8 cellular contexts compared by ENCODE assay signal in genomic region chr2:27016801-27017325, GRCh38. TPM values are rescaled to one million over a fixed set of nuclear protein-coding genes. Genes with fewer than 3 reads are reported as not detected.
DNase-seq lines count a peak whose midpoint lies in the region; ATAC-seq, FAIRE-seq and TF ChIP-seq lines count a peak whose summit lies in the region.

No MANE protein-coding gene starts in this region.

- DNase-seq in A549 (ENCODE audit: low read depth in 1 of 2, low spot score in 1 of 2) (peak; percentile 79 to 81), NCI-H2081 (lab: John Stamatoyannopoulos, UW) (peak; percentile 88 to 90), WTC11 (ENCODE audit: low spot score) (peak; percentile 83), dedifferentiated amniotic fluid mesenchymal stem cell (ENCODE audit: extremely low spot score) (peak; percentile 68), HepG2 (ENCODE audit: low spot score) (peak; percentile 76), sciatic nerve (ENCODE audit: low spot score) (no peak)
- DNase-seq in stimulated activated CD8-positive, alpha-beta memory T cell treated with anti-CD3 and anti-CD28 coated beads, Interleukin-4, amount 100 ng/mL, for 48 hours: peak; percentile 69

- CTCF ChIA-PET in A549 (lab: Yijun Ruan, JAX): interaction anchor here (0.6 to 12.2 kb wide), 60 partner anchors 9 to 1857 kb away, joined by 3 to 758 read pairs (median 5); partner anchors contain the start of genes AGBL5, DPYSL5, KHK and MAPRE3
- CTCF ChIA-PET in WTC11 (lab: Charles Lee): interaction anchor here (0.5 to 6.9 kb wide), 74 partner anchors 9 to 832 kb away, joined by 3 to 596 read pairs (median 6); partner anchors contain the start of genes AGBL5, DPYSL5, EMILIN1 and KHK
- CTCF ChIA-PET in HepG2 (lab: Yijun Ruan, JAX; ENCODE audit: low intra/inter-chr PET ratio, low total read pairs): interaction anchor here (0.7 to 5.5 kb wide), 3 partner anchors 52 to 170 kb away, joined by 3 to 91 read pairs (median 16); no protein-coding TSS in a partner anchor

- TF ChIP-seq RAD21 in A549 (conservative IDR thresholded peaks at IDR 0.05 in 1 of 2, IDR thresholded peaks at IDR 0.05 in 1 of 2) (peak; percentile 97 to 98), HepG2 (CRISPR knock-in tag; IDR thresholded peaks at IDR 0.05) (peak; percentile 86)

- H3K9me3 ChIP-seq in A549 (no peaks in the 10 kb centered on the region), HepG2 (ENCODE audit: low read length) (no peaks in the 10 kb centered on the region)

- H3K4me3 Mint-ChIP-seq in WTC11: no peak overlapping the region

- no peak overlapping the region for H3K9ac ChIP-seq in HepG2 (ENCODE audit: insufficient read depth, low read depth, low read length)

- H3K79me2 ChIP-seq in HepG2 (ENCODE audit: insufficient read depth, low read length): no peaks in the 10 kb centered on the region

- H3K4me1 Mint-ChIP-seq in WTC11: peaks cover 12% of the 10 kb centered on the region

- peaks cover 40% of the 10 kb centered on the region for H3K4me1 ChIP-seq in A549
- H3K4me1 ChIP-seq in HepG2 (ENCODE audit: insufficient read depth, low read length): peaks cover 48% of the 10 kb centered on the region

- H2AFZ ChIP-seq in HepG2 (ENCODE audit: low read length): no peak overlapping the region

- H3K27ac ChIP-seq in A549 (peak overlapping the region; percentile 77 to 86), HepG2 (ENCODE audit: extremely low read length, insufficient read depth, low read length) (no peak overlapping the region)

- no peak for TF ChIP-seq EP300 in A549 (IDR thresholded peaks at IDR 0.05)
- no peak for TF ChIP-seq EP300 in HepG2 (IDR thresholded peaks at IDR 0.05; ENCODE audit: low read depth in 2 of 2, low read length in 2 of 2)
- no peak for TF ChIP-seq EP300 in HepG2 (CRISPR knock-in tag; IDR thresholded peaks at IDR 0.05; ENCODE audit: borderline replicate concordance)

- H3K27ac Mint-ChIP-seq in WTC11: no peak overlapping the region

- TF ChIP-seq CTCF in A549 (IDR thresholded peaks at IDR 0.05) (peak; percentile 96), GM12874 (IDR thresholded peaks at IDR 0.05; ENCODE audit: insufficient read depth, low read depth, low read length) (peak; percentile 64), WTC11 (IDR thresholded peaks at IDR 0.05) (peak; percentile 71), HepG2 (CRISPR knock-in tag; IDR thresholded peaks at IDR 0.05) (peak; percentile 81)

- BruUV-seq in HepG2 (replicated peaks; lab: Mats Ljungman, UMichigan): no TSS peak

- no peak overlapping the region for H3K4me2 ChIP-seq in A549
- no peak overlapping the region for H3K4me2 ChIP-seq in HepG2 (ENCODE audit: low read depth, low read length)

- TF ChIP-seq POLR2A in A549 (IDR thresholded peaks at IDR 0.05; ENCODE audit: low read length) (no peak), HepG2 (IDR thresholded peaks at IDR 0.05; ENCODE audit: insufficient read depth in 1 of 2, low read depth in 2 of 2, low read length in 2 of 2) (no peak)

- no peak overlapping the region for H3K4me3 ChIP-seq in A549
- H3K4me3 ChIP-seq in HepG2 (replicated peaks in 1 of 3; ENCODE audit: insufficient read depth in 1 of 3, low read depth in 2 of 3, low read length in 3 of 3): no peak overlapping the region

- peak; percentile 54 to 77; a peak in 4 of 6 replicates for ATAC-seq in A549
- ATAC-seq in WTC11: peak; percentile 92
- peak; percentile 42 for ATAC-seq in HepG2
- no peak for ATAC-seq in sciatic nerve

- intact Hi-C loops in HepG2 (cut with micrococcal nuclease; ENCODE audit: unreplicated experiment) (loop anchor here (1.0 kb wide), 2 partner anchors 56 to 171 kb away; no protein-coding TSS in a partner anchor), sciatic nerve (cut with DNase I) (loop anchor here (5.0 kb wide), 1 partner anchor 55 kb away; no protein-coding TSS in a partner anchor)

- H4K20me1 ChIP-seq in HepG2 (ENCODE audit: insufficient read depth, low read length): no peaks in the 10 kb centered on the region

- H3K36me3 Mint-ChIP-seq in WTC11: peaks cover 21% of the 10 kb centered on the region

- POLR2A ChIA-PET in A549 (lab: Yijun Ruan, JAX): interaction anchor here (0.5 to 1.1 kb wide), 5 partner anchors 34 to 171 kb away, joined by 3 to 6 read pairs (median 4); no protein-coding TSS in a partner anchor
- POLR2A ChIA-PET in WTC11 (lab: Charles Lee): interaction anchor here (0.6 to 1.9 kb wide), 9 partner anchors 8 to 412 kb away, joined by 3 to 8 read pairs (median 4); partner anchors contain the start of genes DPYSL5, NRBP1 and OST4
- POLR2A ChIA-PET in HepG2 (lab: Yijun Ruan, JAX): interaction anchor here (0.7 to 0.8 kb wide), 2 partner anchors 16 to 55 kb away, joined by 4 read pairs; partner anchors contain the start of gene TMEM214

- H3K27me3 ChIP-seq in HepG2 (ENCODE audit: control insufficient read depth in 1 of 2, insufficient read depth in 2 of 2, low read length in 2 of 2): no peaks in the 10 kb centered on the region

- H3K27me3 Mint-ChIP-seq in WTC11 (ENCODE audit: low read depth): peaks cover 11% of the 10 kb centered on the region; the same call in 1 of the 2 replicates

- H3K9me3 Mint-ChIP-seq in WTC11: peaks cover 21% of the 10 kb centered on the region

- H3K36me3 ChIP-seq in HepG2 (replicated peaks in 1 of 2; ENCODE audit: control insufficient read depth in 1 of 2, insufficient read depth in 2 of 2, low read length in 2 of 2): no peaks in the 10 kb centered on the region

- 68% methylated on average over 3 of the region's 3 CpGs for WGBS in A549 (ENCODE audit: missing lambda C conversion rate)
- 64% methylated on average over 3 of the region's 3 CpGs for whole genome bisulfite sequencing in HepG2 (ENCODE audit: low lambda C conversion rate)

- in situ Hi-C loops in HepG2 (cut with HindIII; ENCODE audit: extremely low pct_ligation_motif_present, low pct_unique_long_range_greater_than_20kb): loop anchor here (5.0 kb wide), 2 partner anchors 55 to 170 kb away; partner anchors contain the start of gene DPYSL5

- FAIRE-seq in A549 (lab: Jason Lieb, UNC): no peak
- peak; percentile 93 for FAIRE-seq in HepG2 (lab: Jason Lieb, UNC)

RNA-seq across cellular contexts. Expression of gene TMEM214, which starts 15.9 kb away (rescaled TPM):
- polyA plus RNA-seq in A549 (2011; rRNA removed): 74.9 and 106 TPM in 2 replicates
- 68.1 and 87.1 TPM in 2 replicates for polyA plus RNA-seq in A549 (2012; cell fraction: cytosol; rRNA removed)
- polyA plus RNA-seq in A549 (2012; cell fraction: nucleus; rRNA removed): 190 and 235 TPM in 2 replicates
- 48.1 to 57.0 TPM (median 54.3 TPM) in 3 replicates for polyA plus RNA-seq in A549 (2017; fragmentation: RNase III; extraction: RNeasy Plus Mini Kit Qiagen cat#74134 plus additional on column Dnase treatment)
- 178 and 203 TPM in 2 replicates for polyA minus RNA-seq in A549 (2011; rRNA and poly(A)+ RNA removed)
- total RNA-seq in WTC11 (2021): 46.4 to 57.1 TPM (median 48.9 TPM) in 3 replicates
- 28.0 and 58.3 TPM in 2 replicates for total RNA-seq in HepG2 (2016; rRNA removed; fragmentation: Illumina TruSeq; extraction: Trizol)
- total RNA-seq in HepG2 (2016; cell fraction: cytosol; rRNA removed; fragmentation: Illumina TruSeq; extraction: Trizol; ENCODE audit: low read depth): 13.7 and 15.2 TPM in 2 replicates
- total RNA-seq in HepG2 (2016; cell fraction: insoluble cytoplasmic fraction; rRNA removed; fragmentation: Illumina TruSeq; extraction: Trizol): 22.8 and 61.4 TPM in 2 replicates
- total RNA-seq in HepG2 (2016; cell fraction: membrane; rRNA removed; fragmentation: Illumina TruSeq; extraction: Trizol): 24.2 and 24.6 TPM in 2 replicates
- 65.4 and 81.2 TPM in 2 replicates for total RNA-seq in HepG2 (2016; cell fraction: nucleus; rRNA removed; fragmentation: Illumina TruSeq; extraction: Trizol)
- polyA plus RNA-seq in HepG2 (2011; rRNA removed): 132 and 137 TPM in 2 replicates
- polyA plus RNA-seq in HepG2 (2011; cell fraction: cytosol; rRNA removed): 96.3 and 120 TPM in 2 replicates
- polyA plus RNA-seq in HepG2 (2011; cell fraction: nucleus; rRNA removed): 355 and 421 TPM in 2 replicates
- 76.8 and 81.7 TPM in 2 replicates for polyA plus RNA-seq in HepG2 (2012)
- polyA plus RNA-seq in HepG2 (2016; cell fraction: cytosol; fragmentation: Illumina TruSeq; extraction: Trizol; ENCODE audit: low read depth): 15.5 and 16.9 TPM in 2 replicates
- 43.0 and 58.5 TPM in 2 replicates for polyA plus RNA-seq in HepG2 (2016; cell fraction: insoluble cytoplasmic fraction; fragmentation: Illumina TruSeq; extraction: Trizol; ENCODE audit: low read depth)
- polyA plus RNA-seq in HepG2 (2016; cell fraction: membrane; fragmentation: Illumina TruSeq; extraction: Trizol; ENCODE audit: low read depth): 30.0 and 37.0 TPM in 2 replicates
- 188 and 192 TPM in 2 replicates for polyA plus RNA-seq in HepG2 (2016; cell fraction: nucleus; fragmentation: Illumina TruSeq; extraction: Trizol; ENCODE audit: insufficient read depth, low read depth)
- polyA minus RNA-seq in HepG2 (2011; rRNA and poly(A)+ RNA removed; ENCODE audit: low replicate concordance): 248 and 683 TPM in 2 replicates
- polyA minus RNA-seq in HepG2 (2011; cell fraction: cytosol; rRNA and poly(A)+ RNA removed): 150 and 151 TPM in 2 replicates
- polyA minus RNA-seq in HepG2 (2011; cell fraction: nucleus; rRNA and poly(A)+ RNA removed): 219 and 243 TPM in 2 replicates
- total RNA-seq in sciatic nerve: 74.0 TPM

RNA-seq across cellular contexts. Expression of gene AGBL5, which starts 34.6 kb away (rescaled TPM):
- 48.3 and 52.7 TPM in 2 replicates for polyA plus RNA-seq in A549 (2011; rRNA removed)
- polyA plus RNA-seq in A549 (2012; cell fraction: cytosol; rRNA removed): 34.6 and 40.5 TPM in 2 replicates
- 24.6 and 27.4 TPM in 2 replicates for polyA plus RNA-seq in A549 (2012; cell fraction: nucleus; rRNA removed)
- 25.5 to 28.3 TPM (median 26.1 TPM) in 3 replicates for polyA plus RNA-seq in A549 (2017; fragmentation: RNase III; extraction: RNeasy Plus Mini Kit Qiagen cat#74134 plus additional on column Dnase treatment)
- 71.9 and 86.3 TPM in 2 replicates for polyA minus RNA-seq in A549 (2011; rRNA and poly(A)+ RNA removed)
- 43.0 to 57.1 TPM (median 55.6 TPM) in 3 replicates for total RNA-seq in WTC11 (2021)
- 48.6 and 55.9 TPM in 2 replicates for total RNA-seq in HepG2 (2016; rRNA removed; fragmentation: Illumina TruSeq; extraction: Trizol)
- total RNA-seq in HepG2 (2016; cell fraction: cytosol; rRNA removed; fragmentation: Illumina TruSeq; extraction: Trizol; ENCODE audit: low read depth): 148 and 152 TPM in 2 replicates
- 39.9 and 57.5 TPM in 2 replicates for total RNA-seq in HepG2 (2016; cell fraction: insoluble cytoplasmic fraction; rRNA removed; fragmentation: Illumina TruSeq; extraction: Trizol)
- 249 and 253 TPM in 2 replicates for total RNA-seq in HepG2 (2016; cell fraction: membrane; rRNA removed; fragmentation: Illumina TruSeq; extraction: Trizol)
- 22.8 and 23.0 TPM in 2 replicates for total RNA-seq in HepG2 (2016; cell fraction: nucleus; rRNA removed; fragmentation: Illumina TruSeq; extraction: Trizol)
- 63.6 and 73.3 TPM in 2 replicates for polyA plus RNA-seq in HepG2 (2011; rRNA removed)
- 65.6 and 84.8 TPM in 2 replicates for polyA plus RNA-seq in HepG2 (2011; cell fraction: cytosol; rRNA removed)
- polyA plus RNA-seq in HepG2 (2011; cell fraction: nucleus; rRNA removed): 45.3 and 47.1 TPM in 2 replicates
- 36.8 and 51.0 TPM in 2 replicates for polyA plus RNA-seq in HepG2 (2012)
- polyA plus RNA-seq in HepG2 (2016; cell fraction: cytosol; fragmentation: Illumina TruSeq; extraction: Trizol; ENCODE audit: low read depth): 247 and 251 TPM in 2 replicates
- polyA plus RNA-seq in HepG2 (2016; cell fraction: insoluble cytoplasmic fraction; fragmentation: Illumina TruSeq; extraction: Trizol; ENCODE audit: low read depth): 54.3 and 66.5 TPM in 2 replicates
- polyA plus RNA-seq in HepG2 (2016; cell fraction: membrane; fragmentation: Illumina TruSeq; extraction: Trizol; ENCODE audit: low read depth): 277 and 306 TPM in 2 replicates
- polyA plus RNA-seq in HepG2 (2016; cell fraction: nucleus; fragmentation: Illumina TruSeq; extraction: Trizol; ENCODE audit: insufficient read depth, low read depth): 44.5 and 47.6 TPM in 2 replicates
- 109 and 147 TPM in 2 replicates for polyA minus RNA-seq in HepG2 (2011; rRNA and poly(A)+ RNA removed; ENCODE audit: low replicate concordance)
- 32.5 and 36.6 TPM in 2 replicates for polyA minus RNA-seq in HepG2 (2011; cell fraction: cytosol; rRNA and poly(A)+ RNA removed)
- polyA minus RNA-seq in HepG2 (2011; cell fraction: nucleus; rRNA and poly(A)+ RNA removed): 26.1 and 37.3 TPM in 2 replicates
- total RNA-seq in sciatic nerve: 16.3 TPM

RNA-seq across cellular contexts. Expression of gene MAPRE3, which starts 46.4 kb away (rescaled TPM):
- polyA plus RNA-seq in A549 (2011; rRNA removed): 12.0 and 12.1 TPM in 2 replicates
- polyA plus RNA-seq in A549 (2012; cell fraction: cytosol; rRNA removed): 9.5 and 11.3 TPM in 2 replicates
- 21.3 and 23.4 TPM in 2 replicates for polyA plus RNA-seq in A549 (2012; cell fraction: nucleus; rRNA removed)
- polyA plus RNA-seq in A549 (2017; fragmentation: RNase III; extraction: RNeasy Plus Mini Kit Qiagen cat#74134 plus additional on column Dnase treatment): 19.3 to 21.8 TPM (median 21.5 TPM) in 3 replicates
- 8.9 and 10.4 TPM in 2 replicates for polyA minus RNA-seq in A549 (2011; rRNA and poly(A)+ RNA removed)
- 4.9 to 10.3 TPM (median 6.0 TPM) in 3 replicates for total RNA-seq in WTC11 (2021)
- total RNA-seq in HepG2 (2016; rRNA removed; fragmentation: Illumina TruSeq; extraction: Trizol): 0.20 and 0.31 TPM in 2 replicates
- 0.18 TPM in 1 of 2 replicates, not detected in the other for total RNA-seq in HepG2 (2016; cell fraction: cytosol; rRNA removed; fragmentation: Illumina TruSeq; extraction: Trizol; ENCODE audit: low read depth)
- total RNA-seq in HepG2 (2016; cell fraction: insoluble cytoplasmic fraction; rRNA removed; fragmentation: Illumina TruSeq; extraction: Trizol): 0.15 and 0.19 TPM in 2 replicates
- total RNA-seq in HepG2 (2016; cell fraction: membrane; rRNA removed; fragmentation: Illumina TruSeq; extraction: Trizol): 0.15 and 0.24 TPM in 2 replicates
- 0.60 and 0.99 TPM in 2 replicates for total RNA-seq in HepG2 (2016; cell fraction: nucleus; rRNA removed; fragmentation: Illumina TruSeq; extraction: Trizol)
- polyA plus RNA-seq in HepG2 (2011; rRNA removed): 0.73 and 0.91 TPM in 2 replicates
- polyA plus RNA-seq in HepG2 (2011; cell fraction: cytosol; rRNA removed): 0.34 and 0.65 TPM in 2 replicates
- polyA plus RNA-seq in HepG2 (2011; cell fraction: nucleus; rRNA removed): 3.3 and 5.1 TPM in 2 replicates
- polyA plus RNA-seq in HepG2 (2012): 0.91 and 2.1 TPM in 2 replicates
- 0.11 and 0.17 TPM in 2 replicates for polyA plus RNA-seq in HepG2 (2016; cell fraction: cytosol; fragmentation: Illumina TruSeq; extraction: Trizol; ENCODE audit: low read depth)
- polyA plus RNA-seq in HepG2 (2016; cell fraction: insoluble cytoplasmic fraction; fragmentation: Illumina TruSeq; extraction: Trizol; ENCODE audit: low read depth): 0.59 and 0.88 TPM in 2 replicates
- 0.28 and 0.30 TPM in 2 replicates for polyA plus RNA-seq in HepG2 (2016; cell fraction: membrane; fragmentation: Illumina TruSeq; extraction: Trizol; ENCODE audit: low read depth)
- polyA plus RNA-seq in HepG2 (2016; cell fraction: nucleus; fragmentation: Illumina TruSeq; extraction: Trizol; ENCODE audit: insufficient read depth, low read depth): 1.8 and 2.0 TPM in 2 replicates
- polyA minus RNA-seq in HepG2 (2011; rRNA and poly(A)+ RNA removed; ENCODE audit: low replicate concordance): 0.44 and 3.1 TPM in 2 replicates
- 0.69 TPM in 1 of 2 replicates, not detected in the other for polyA minus RNA-seq in HepG2 (2011; cell fraction: cytosol; rRNA and poly(A)+ RNA removed)
- 0.99 TPM in 1 of 2 replicates, not detected in the other for polyA minus RNA-seq in HepG2 (2011; cell fraction: nucleus; rRNA and poly(A)+ RNA removed)
- total RNA-seq in sciatic nerve: 26.7 TPM

RNA-seq across cellular contexts. Expression of gene OST4, which starts 54.6 kb away (rescaled TPM):
- polyA plus RNA-seq in A549 (2011; rRNA removed) (392 and 408 TPM in 2 replicates), A549 (2017; fragmentation: RNase III; extraction: RNeasy Plus Mini Kit Qiagen cat#74134 plus additional on column Dnase treatment) (809 to 921 TPM (median 880 TPM) in 3 replicates), HepG2 (2011; rRNA removed) (491 and 584 TPM in 2 replicates)
- 1,186 and 1,481 TPM in 2 replicates for polyA plus RNA-seq in A549 (2012; cell fraction: cytosol; rRNA removed)
- polyA plus RNA-seq in A549 (2012; cell fraction: nucleus; rRNA removed): 205 and 365 TPM in 2 replicates
- 242 and 355 TPM in 2 replicates for polyA minus RNA-seq in A549 (2011; rRNA and poly(A)+ RNA removed)
- total RNA-seq in WTC11 (2021) (210 to 239 TPM (median 226 TPM) in 3 replicates), HepG2 (2016; rRNA removed; fragmentation: Illumina TruSeq; extraction: Trizol) (498 and 508 TPM in 2 replicates), sciatic nerve (198 TPM)
- 947 and 1,365 TPM in 2 replicates for total RNA-seq in HepG2 (2016; cell fraction: cytosol; rRNA removed; fragmentation: Illumina TruSeq; extraction: Trizol; ENCODE audit: low read depth)
- total RNA-seq in HepG2 (2016; cell fraction: insoluble cytoplasmic fraction; rRNA removed; fragmentation: Illumina TruSeq; extraction: Trizol): 496 and 506 TPM in 2 replicates
- total RNA-seq in HepG2 (2016; cell fraction: membrane; rRNA removed; fragmentation: Illumina TruSeq; extraction: Trizol): 928 and 1,097 TPM in 2 replicates
- 200 and 226 TPM in 2 replicates for total RNA-seq in HepG2 (2016; cell fraction: nucleus; rRNA removed; fragmentation: Illumina TruSeq; extraction: Trizol)
- polyA plus RNA-seq in HepG2 (2011; cell fraction: cytosol; rRNA removed): 627 and 1,057 TPM in 2 replicates
- 336 and 383 TPM in 2 replicates for polyA plus RNA-seq in HepG2 (2011; cell fraction: nucleus; rRNA removed)
- polyA plus RNA-seq in HepG2 (2012): 371 and 440 TPM in 2 replicates
- 1,401 and 1,836 TPM in 2 replicates for polyA plus RNA-seq in HepG2 (2016; cell fraction: cytosol; fragmentation: Illumina TruSeq; extraction: Trizol; ENCODE audit: low read depth)
- polyA plus RNA-seq in HepG2 (2016; cell fraction: insoluble cytoplasmic fraction; fragmentation: Illumina TruSeq; extraction: Trizol; ENCODE audit: low read depth): 640 and 680 TPM in 2 replicates
- 1,282 and 1,407 TPM in 2 replicates for polyA plus RNA-seq in HepG2 (2016; cell fraction: membrane; fragmentation: Illumina TruSeq; extraction: Trizol; ENCODE audit: low read depth)
- 415 and 448 TPM in 2 replicates for polyA plus RNA-seq in HepG2 (2016; cell fraction: nucleus; fragmentation: Illumina TruSeq; extraction: Trizol; ENCODE audit: insufficient read depth, low read depth)
- polyA minus RNA-seq in HepG2 (2011; rRNA and poly(A)+ RNA removed; ENCODE audit: low replicate concordance): 310 and 535 TPM in 2 replicates
- polyA minus RNA-seq in HepG2 (2011; cell fraction: cytosol; rRNA and poly(A)+ RNA removed): 514 and 560 TPM in 2 replicates
- polyA minus RNA-seq in HepG2 (2011; cell fraction: nucleus; rRNA and poly(A)+ RNA removed): 136 and 144 TPM in 2 replicates
